ENCODE assay signal across 23 cellular contexts in genomic region chr12:103517161-103517560, GRCh38. TPM values are rescaled to one million over a fixed set of nuclear protein-coding genes. Genes with fewer than 3 reads are reported as not detected.
DNase-seq lines count a peak whose midpoint lies in the region; ATAC-seq, FAIRE-seq and TF ChIP-seq lines count a peak whose summit lies in the region.
"Had no signal": no experiment of that assay in that cellular context is flagged by ENCODE, and none has a peak within 500 bp of the region (broad histone marks: within the 10 kb centered on the region; RNA-seq: fewer than 3 reads in every experiment).

No MANE protein-coding gene starts in this region.

- H3K27ac ChIP-seq in OCI-LY3 (ENCODE audit: low read length) (peak overlapping the region; percentile 93), H9 (ENCODE audit: insufficient read length, low read depth, low read length) (no peak overlapping the region)
- H3K27ac ChIP-seq: GM23248 had no signal

- no peak overlapping the region for H2BK5ac ChIP-seq in H9 (ENCODE audit: insufficient read length, low read length)

- H2BK20ac ChIP-seq in H9 (ENCODE audit: low read depth, low read length, poor library complexity, severe bottlenecking): no peak overlapping the region

- peaks cover 41% of the 10 kb centered on the region for H3K9me3 ChIP-seq in OCI-LY3 (ENCODE audit: insufficient read depth, low read length)
- H3K9me3 ChIP-seq in H9 (ENCODE audit: control insufficient read depth, low read depth, low read length): no peaks in the 10 kb centered on the region
- H3K9me3 ChIP-seq: HAP-1 had no signal

- TF ChIP-seq POLR2A in erythroblast (IDR thresholded peaks at IDR 0.05; ENCODE audit: low read length): no peak

- no peaks in the 10 kb centered on the region; the same call in 1 of the 2 replicates for H3K27me3 Mint-ChIP-seq in H9 (ENCODE audit: low read depth)

- H3K36me3 ChIP-seq in OCI-LY3 (replicated peaks; ENCODE audit: low read depth, low read length): peaks cover 74% of the 10 kb centered on the region
- no peaks in the 10 kb centered on the region for H3K36me3 ChIP-seq in bronchial epithelial cell (ENCODE audit: control insufficient read depth, insufficient read depth, low read length)
- H3K36me3 ChIP-seq: HAP-1 had no signal

- FAIRE-seq in RCC 7860 (lab: Jason Lieb, UNC): no peak
- FAIRE-seq in bronchial epithelial cell (lab: Jason Lieb, UNC): no peak
- FAIRE-seq: GM12891 had no signal

- H4K20me1 ChIP-seq in OCI-LY3 (ENCODE audit: insufficient read depth, low read length): no peaks in the 10 kb centered on the region
- no peaks in the 10 kb centered on the region for H4K20me1 ChIP-seq in H9 (ENCODE audit: control insufficient read depth, insufficient read depth, insufficient read length)

- H4K5ac ChIP-seq in H9 (ENCODE audit: insufficient read length, low read depth, low read length): no peak overlapping the region

- no peak overlapping the region for H2BK15ac ChIP-seq in H9 (ENCODE audit: low read depth, low read length)

- H2AFZ ChIP-seq in OCI-LY3 (ENCODE audit: low read depth, low read length): no peak overlapping the region
- H2AFZ ChIP-seq in H9 (ENCODE audit: low read length): no peak overlapping the region
- H2AFZ ChIP-seq: GM23248 had no signal

- no peak overlapping the region for H3K4me3 ChIP-seq in OCI-LY3 (ENCODE audit: low read length)
- H3K4me3 ChIP-seq in bronchial epithelial cell (ENCODE audit: low read depth, low read length): no peak overlapping the region
- H3K4me3 ChIP-seq: GM23248, HAP-1 had no signal

- no CpG with 5 or more reads among the region's 3 CpGs for WGBS in H9 (ENCODE audit: extremely low coverage, insufficient read length, low lambda C conversion rate)

- H3K23ac ChIP-seq in H9 (ENCODE audit: insufficient read length, low read depth, low read length): no peak overlapping the region

- H3K79me2 ChIP-seq in OCI-LY3 (ENCODE audit: low read length) (no peaks in the 10 kb centered on the region), H9 (ENCODE audit: insufficient read depth, low read length) (no peaks in the 10 kb centered on the region)

- H3K4ac ChIP-seq in H9 (ENCODE audit: low read depth, low read length): no peak overlapping the region

- H2BK12ac ChIP-seq in H9 (ENCODE audit: insufficient read length, low read depth, low read length): no peak overlapping the region

- H3K4me1 ChIP-seq in OCI-LY3 (ENCODE audit: low read length) (peaks cover 46% of the 10 kb centered on the region), H9 (ENCODE audit: insufficient read depth, low read length) (no peaks in the 10 kb centered on the region)
- H3K4me1 ChIP-seq: HAP-1 had no signal

- no peak overlapping the region for H3K27ac Mint-ChIP-seq in stimulated activated effector memory CD8-positive, alpha-beta T cell treated with anti-CD3 and anti-CD28 coated beads, Interleukin-12 subunit alpha, Interleukin-12 subunit beta, amount 100 ng/mL, for 72 hours
- H3K27ac Mint-ChIP-seq in H9: no peak overlapping the region
- H3K27ac Mint-ChIP-seq: CD4-positive, alpha-beta memory T cell; HFFc6 had no signal

- no peak overlapping the region for H3K56ac ChIP-seq in H9 (ENCODE audit: insufficient read length, low read depth, low read length)

- no peaks in the 10 kb centered on the region for H3K36me3 Mint-ChIP-seq in stimulated activated effector memory CD8-positive, alpha-beta T cell treated with anti-CD3 and anti-CD28 coated beads, Interleukin-12 subunit alpha, Interleukin-12 subunit beta, amount 100 ng/mL, for 72 hours
- no peaks in the 10 kb centered on the region for H3K36me3 Mint-ChIP-seq in H9 (ENCODE audit: insufficient read depth in 1 of 3, low read depth in 3 of 3)
- H3K36me3 Mint-ChIP-seq: CD4-positive, alpha-beta memory T cell had no signal

- H3K23me2 ChIP-seq in H9 (ENCODE audit: insufficient read length, low read depth, low read length, poor library complexity, severe bottlenecking): no peaks in the 10 kb centered on the region

- ATAC-seq in stimulated activated effector memory CD8-positive, alpha-beta T cell treated with anti-CD3 and anti-CD28 coated beads, Interleukin-12 subunit alpha, Interleukin-12 subunit beta, amount 100 ng/mL, for 72 hours: peak; percentile 59

- H2BK120ac ChIP-seq in H9 (ENCODE audit: low read depth, low read length, poor library complexity, severe bottlenecking): no peak overlapping the region

- no peak overlapping the region for H3T11ph ChIP-seq in H9 (ENCODE audit: low read length)

- no peak overlapping the region for H4K91ac ChIP-seq in H9 (ENCODE audit: insufficient read length, low read depth, low read length)

- TF ChIP-seq CTCF in OCI-LY3 (IDR thresholded peaks at IDR 0.05; ENCODE audit: low read depth, low read length) (no peak), bronchial epithelial cell (IDR thresholded peaks at IDR 0.05; ENCODE audit: insufficient read depth, low read length, severe bottlenecking) (no peak), H9 (conservative IDR thresholded peaks at IDR 0.05) (no peak)

- H2AK5ac ChIP-seq in H9 (ENCODE audit: insufficient read length, low read length): no peak overlapping the region

- H3K4me1 Mint-ChIP-seq in stimulated activated effector memory CD8-positive, alpha-beta T cell treated with anti-CD3 and anti-CD28 coated beads, Interleukin-12 subunit alpha, Interleukin-12 subunit beta, amount 100 ng/mL, for 72 hours: peaks cover 8% of the 10 kb centered on the region
- H3K4me1 Mint-ChIP-seq in H9: no peaks in the 10 kb centered on the region
- H3K4me1 Mint-ChIP-seq: CD4-positive, alpha-beta memory T cell had no signal

- no peak overlapping the region for H3K4me2 ChIP-seq in OCI-LY3 (ENCODE audit: low read length)
- no peak overlapping the region for H3K4me2 ChIP-seq in H9 (ENCODE audit: insufficient read depth, insufficient read length, low read length)

- H3K79me1 ChIP-seq in H9 (ENCODE audit: insufficient read depth, low read depth, low read length, poor library complexity, severe bottlenecking): no peaks in the 10 kb centered on the region

- no peaks in the 10 kb centered on the region for H3K27me3 ChIP-seq in OCI-LY3 (ENCODE audit: low read depth, low read length)
- H3K27me3 ChIP-seq in bronchial epithelial cell (ENCODE audit: control insufficient read depth, insufficient read depth, low read length): no peaks in the 10 kb centered on the region
- no peaks in the 10 kb centered on the region for H3K27me3 ChIP-seq in H9 (ENCODE audit: insufficient read depth, low read length)

- H3K14ac ChIP-seq in H9 (ENCODE audit: insufficient read depth, low read length): no peak overlapping the region

- DNase-seq in RCC 7860 (ENCODE audit: low spot score) (peak; percentile 18), bronchial epithelial cell (ENCODE audit: low read depth) (peak; percentile 36), erythroblast (lab: John Stamatoyannopoulos, UW) (no peak), H9 (no peak)
- no peak for DNase-seq in stimulated activated effector memory CD8-positive, alpha-beta T cell treated with anti-CD3 and anti-CD28 coated beads, Interleukin-12 subunit alpha, Interleukin-12 subunit beta, amount 100 ng/mL, for 72 hours (ENCODE audit: low spot score in 2 of 2)
- DNase-seq in stimulated activated CD8-positive, alpha-beta memory T cell treated with anti-CD3 and anti-CD28 coated beads, Interleukin-4, amount 100 ng/mL, for 48 hours: no peak
- DNase-seq: C1 segment of cervical spinal cord; Calu3; CD4-positive, alpha-beta memory T cell; COR-L47; DMS53; DMS79 treated with DMSO at 0.1 percent for 48 hours; GF-D8; GM23248; HFFc6 had no signal

- H3K9ac ChIP-seq in OCI-LY3 (ENCODE audit: low read length) (no peak overlapping the region), H9 (ENCODE audit: extremely low read depth, insufficient read length, low read length) (no peak overlapping the region)
- H3K9ac ChIP-seq: GM23248 had no signal

- H4K8ac ChIP-seq in H9 (replicated peaks; ENCODE audit: insufficient read length, low read depth, low read length): no peak overlapping the region

- H3K18ac ChIP-seq in H9 (ENCODE audit: insufficient read length, low read depth, low read length): no peak overlapping the region

- peaks cover 7% of the 10 kb centered on the region for H3K9me3 Mint-ChIP-seq in stimulated activated effector memory CD8-positive, alpha-beta T cell treated with anti-CD3 and anti-CD28 coated beads, Interleukin-12 subunit alpha, Interleukin-12 subunit beta, amount 100 ng/mL, for 72 hours
- no peaks in the 10 kb centered on the region for H3K9me3 Mint-ChIP-seq in H9
- H3K9me3 Mint-ChIP-seq: CD4-positive, alpha-beta memory T cell; HFFc6 had no signal

- H3K4me3 Mint-ChIP-seq in stimulated activated effector memory CD8-positive, alpha-beta T cell treated with anti-CD3 and anti-CD28 coated beads, Interleukin-12 subunit alpha, Interleukin-12 subunit beta, amount 100 ng/mL, for 72 hours: no peak overlapping the region
- no peak overlapping the region for H3K4me3 Mint-ChIP-seq in H9
- H3K4me3 Mint-ChIP-seq: CD4-positive, alpha-beta memory T cell; HFFc6 had no signal

RNA-seq across cellular contexts. Expression of gene C12orf42, which starts 21.4 kb away (rescaled TPM):
- total RNA-seq in bronchial epithelial cell (not detected in 2 replicates), H9 (2021) (not detected in 2 replicates)
- total RNA-seq: A172, A673, Calu3, Daoy, G401, GM23248, H4, HFFc6 had no signal

Comparison
In these comparisons a context has a peak if more than half of its experiments do, and no peak if none do; other contexts are left out.
1. DNase-seq: peak in RCC 7860 (single experiment) and bronchial epithelial cell (single experiment); none in stimulated activated effector memory CD8-positive, alpha-beta T cell treated with anti-CD3 and anti-CD28 coated beads, Interleukin-12 subunit alpha, Interleukin-12 subunit beta, amount 100 ng/mL, for 72 hours (0 of 2), erythroblast (0 of 2), stimulated activated CD8-positive, alpha-beta memory T cell treated with anti-CD3 and anti-CD28 coated beads, Interleukin-4, amount 100 ng/mL, for 48 hours (single experiment) and H9 (single experiment).